In genomic region chr12:106317406-106318082, GRCh38 we compare ENCODE assay signal across 22 cellular contexts. TPM values are rescaled to one million over a fixed set of nuclear protein-coding genes. Genes with fewer than 3 reads are reported as not detected.
DNase-seq lines count a peak whose midpoint lies in the region; ATAC-seq, FAIRE-seq and TF ChIP-seq lines count a peak whose summit lies in the region.
"Had no signal": no experiment of that assay in that cellular context is flagged by ENCODE, and none has a peak within 500 bp of the region (broad histone marks: within the 10 kb centered on the region; RNA-seq: fewer than 3 reads in every experiment).

No MANE protein-coding gene starts in this region.

- intact Hi-C loops in PC-3 (cut with micrococcal nuclease) = no loop called here
- intact Hi-C loops in mammary epithelial cell (cut with micrococcal nuclease) = no loop called here

- H2AFZ ChIP-seq in Karpas-422 (ENCODE audit: low read length) = no peak overlapping the region
- no peak overlapping the region for H2AFZ ChIP-seq in PC-3 (ENCODE audit: low read length)
- no peak overlapping the region for H2AFZ ChIP-seq in mammary epithelial cell (ENCODE audit: low read depth, low read length)

- H3K36me3 ChIP-seq in Karpas-422 (ENCODE audit: insufficient read depth, low read length) (peaks cover 16% of the 10 kb centered on the region), PC-3 (ENCODE audit: low read depth, low read length) (no peaks in the 10 kb centered on the region), mammary epithelial cell (ENCODE audit: insufficient read depth, low read length) (no peaks in the 10 kb centered on the region), right atrium auricular region (peaks cover 85% of the 10 kb centered on the region), HAP-1 (replicated peaks) (no peaks in the 10 kb centered on the region)

- no peak overlapping the region for H3K4me2 ChIP-seq in Karpas-422 (ENCODE audit: low read depth, low read length, poor library complexity, severe bottlenecking)
- H3K4me2 ChIP-seq in PC-3 (ENCODE audit: low read length) = no peak overlapping the region
- peak overlapping the region; percentile 13 for H3K4me2 ChIP-seq in mammary epithelial cell (ENCODE audit: insufficient read depth, low read depth, low read length)
- H3K4me2 ChIP-seq: KMS-11 had no signal

- H3K9me2 ChIP-seq in Karpas-422 (replicated peaks; ENCODE audit: insufficient read depth, low read length) (no peaks in the 10 kb centered on the region), PC-3 (replicated peaks; ENCODE audit: low read length) (no peaks in the 10 kb centered on the region)

- H3K79me2 ChIP-seq in Karpas-422 (ENCODE audit: low read length) (no peaks in the 10 kb centered on the region), PC-3 (ENCODE audit: low read length) (no peaks in the 10 kb centered on the region), mammary epithelial cell (ENCODE audit: insufficient read depth, low read length) (no peaks in the 10 kb centered on the region)

- in situ Hi-C loops in mammary epithelial cell (cut with MboI; ENCODE audit: low sequenced_read_pairs in 2 of 2) (no loop called here), HAP-1 (cut with MboI; ENCODE audit: low sequenced_read_pairs) (no loop called here)

- ATAC-seq in PC-3 = no peak; the same call in 1 of the 2 replicates
- no peak for ATAC-seq in esophagus mucosa
- ATAC-seq: Panc1 had no signal

- dilution Hi-C loops in mammary epithelial cell (cut with HindIII; ENCODE audit: low sequenced_read_pairs) = no loop called here

- H3K4me3 ChIP-seq in Karpas-422 (ENCODE audit: low read length) (no peak overlapping the region), PC-3 (ENCODE audit: low read length) (no peak overlapping the region), mammary epithelial cell (replicated peaks in 1 of 3; ENCODE audit: insufficient read depth in 1 of 3, low read depth in 2 of 3, low read length in 3 of 3) (no peak overlapping the region), right atrium auricular region (no peak overlapping the region), HAP-1 (no peak overlapping the region)

- BruUV-seq in PC-3 (replicated peaks; lab: Mats Ljungman, UMichigan) (no TSS peak), mammary epithelial cell (replicated peaks; lab: Mats Ljungman, UMichigan) (no TSS peak)

- WGBS in mammary epithelial cell (ENCODE audit: low coverage, missing lambda C conversion rate) = 78% methylated on average over 6 of the region's 6 CpGs

- H3K9me3 ChIP-seq in Karpas-422 (ENCODE audit: low read length) (no peaks in the 10 kb centered on the region), PC-3 (ENCODE audit: low read length) (no peaks in the 10 kb centered on the region), mammary epithelial cell (replicated peaks; ENCODE audit: insufficient read depth, low read length) (no peaks in the 10 kb centered on the region), right atrium auricular region (no peaks in the 10 kb centered on the region), HAP-1 (no peaks in the 10 kb centered on the region)

- CTCF ChIA-PET in PC-3 (lab: Charles Lee) (no interaction called here), mammary epithelial cell (lab: Charles Lee; ENCODE audit: low non-redundant PET) (no interaction called here)

- no peaks in the 10 kb centered on the region for H3F3A ChIP-seq in PC-3 (ENCODE audit: low read length, unreplicated experiment)

- H3K27me3 ChIP-seq in Karpas-422 (ENCODE audit: low read length) (no peaks in the 10 kb centered on the region), PC-3 (ENCODE audit: low read length) (no peaks in the 10 kb centered on the region), mammary epithelial cell (ENCODE audit: insufficient read depth, low read length) (no peaks in the 10 kb centered on the region), right atrium auricular region (no peaks in the 10 kb centered on the region), HAP-1 (ENCODE audit: low read depth) (no peaks in the 10 kb centered on the region)

- no peak for DNase-seq in Karpas-422
- DNase-seq in PC-3 = peak; percentile 29
- DNase-seq in mammary epithelial cell = peak; percentile 54
- DNase-seq in right atrium auricular region (ENCODE audit: low spot score) = no peak
- DNase-seq in frontal cortex (ENCODE audit: low spot score in 2 of 2) = no peak
- DNase-seq in HAP-1 (ENCODE audit: low spot score in 2 of 2) = no peak
- DNase-seq in pons (ENCODE audit: low spot score) = no peak
- DNase-seq: ACHN; Calu3; CD4-positive, CD25-positive, alpha-beta regulatory T cell; DND-41; GDM1; HFFc6; MV-4-11; NCI-H1436; NCI-H2029 treated with DMSO at 0.1 percent for 48 hours; NCI-H226; NCI-H526 treated with DMSO at 0.1 percent for 48 hours had no signal

- POLR2A ChIA-PET in PC-3 (lab: Charles Lee; ENCODE audit: unreplicated experiment) = no interaction called here

- H3K4me1 ChIP-seq in Karpas-422 (ENCODE audit: low read length) = peaks cover 6% of the 10 kb centered on the region
- no peaks in the 10 kb centered on the region for H3K4me1 ChIP-seq in PC-3 (ENCODE audit: insufficient read depth, low read length)
- H3K4me1 ChIP-seq in mammary epithelial cell (ENCODE audit: insufficient read depth, low read length) = peaks cover 8% of the 10 kb centered on the region
- H3K4me1 ChIP-seq in right atrium auricular region = peaks cover 0 to 26% of the 10 kb centered on the region in 2 donors
- H3K4me1 ChIP-seq in HAP-1 = no peaks in the 10 kb centered on the region

- FAIRE-seq in frontal cortex (lab: Jason Lieb, UNC) = no peak
- FAIRE-seq: H1 had no signal

- H3K9ac ChIP-seq in Karpas-422 (ENCODE audit: low read length) (no peak overlapping the region), PC-3 (ENCODE audit: low read length) (no peak overlapping the region), mammary epithelial cell (ENCODE audit: insufficient read depth, low read length) (no peak overlapping the region)
- H3K9ac ChIP-seq: KMS-11 had no signal

- H3K27ac ChIP-seq in Karpas-422 (ENCODE audit: low read length) (peak overlapping the region; percentile 14; the same call in 1 of the 2 replicates), PC-3 (ENCODE audit: low read length) (no peak overlapping the region), mammary epithelial cell (ENCODE audit: insufficient read depth, low read depth, low read length) (no peak overlapping the region), right atrium auricular region (peak overlapping the region; percentile 12 to 45)
- H3K27ac ChIP-seq: KMS-11 had no signal

- no peaks in the 10 kb centered on the region for H4K20me1 ChIP-seq in Karpas-422 (ENCODE audit: insufficient read depth, low read depth, low read length)
- H4K20me1 ChIP-seq in PC-3 (ENCODE audit: low read length) = no peaks in the 10 kb centered on the region
- H4K20me1 ChIP-seq in mammary epithelial cell (ENCODE audit: insufficient read depth, low read length) = no peaks in the 10 kb centered on the region

- no peak for TF ChIP-seq CTCF in PC-3 (conservative IDR thresholded peaks at IDR 0.05; ENCODE audit: low read depth, low read length)
- no peak for TF ChIP-seq CTCF in mammary epithelial cell (conservative IDR thresholded peaks at IDR 0.05 in 1 of 2, IDR thresholded peaks at IDR 0.05 in 1 of 2; ENCODE audit: extremely low read depth in 1 of 2, insufficient read depth in 1 of 2, low read depth in 1 of 2, low read length in 2 of 2)
- TF ChIP-seq CTCF in right atrium auricular region (IDR thresholded peaks at IDR 0.05) = no peak

RNA-seq across cellular contexts. Expression of gene TCP11L2, which starts 15.0 kb away (rescaled TPM):
- total RNA-seq in Karpas-422 (2014; rRNA removed; shearing (Covaris generic); ENCODE audit: low replicate concordance) = 40.1 and 55.9 TPM in 2 replicates
- 10.1 and 12.1 TPM in 2 replicates for total RNA-seq in PC-3 (2014; rRNA removed)
- total RNA-seq in mammary epithelial cell = 10 to 100 TPM; 19.4 to 62.2 TPM
- polyA plus RNA-seq in mammary epithelial cell = 6.1 TPM
- 50.2 TPM for polyA minus RNA-seq in mammary epithelial cell
- total RNA-seq in right atrium auricular region = 10 to 100 TPM; 34.0 to 59.1 TPM
- 35.3 TPM for total RNA-seq in esophagus mucosa
- 47.3 TPM for total RNA-seq in frontal cortex

RNA-seq across cellular contexts. Expression of gene POLR3B, which starts 40.0 kb away (rescaled TPM):
- total RNA-seq in Karpas-422 (2014; rRNA removed; shearing (Covaris generic); ENCODE audit: low replicate concordance) = 10.0 and 13.6 TPM in 2 replicates
- 23.4 and 24.3 TPM in 2 replicates for total RNA-seq in PC-3 (2014; rRNA removed)
- 10 to 100 TPM; 13.3 TPM for total RNA-seq in mammary epithelial cell
- 8.9 TPM for polyA plus RNA-seq in mammary epithelial cell
- polyA minus RNA-seq in mammary epithelial cell = 22.2 TPM
- 10 to 100 TPM in 1 of 2 donors, 1 to 10 TPM in 1; 6.0 to 10.7 TPM for total RNA-seq in right atrium auricular region
- total RNA-seq in esophagus mucosa = 9.4 TPM
- 16.3 TPM for total RNA-seq in frontal cortex

Comparison
In these comparisons a context has a peak if more than half of its experiments do, and no peak if none do; other contexts are left out.
1. DNase-seq: peak in PC-3 (single experiment) and mammary epithelial cell (single experiment); none in Karpas-422 (single experiment), right atrium auricular region (single experiment), frontal cortex (0 of 2), HAP-1 (0 of 2) and pons (single experiment).
2. H3K27ac ChIP-seq: peak in Karpas-422 (single experiment) and right atrium auricular region (2 of 2); none in PC-3 (single experiment) and mammary epithelial cell (single experiment).